13 cellular contexts compared by ENCODE assay signal in genomic region chr11:102427068-102427467, GRCh38. TPM values are rescaled to one million over a fixed set of nuclear protein-coding genes. Genes with fewer than 3 reads are reported as not detected.
DNase-seq lines count a peak whose midpoint lies in the region; ATAC-seq and TF ChIP-seq lines count a peak whose summit lies in the region.
"Had no signal": no experiment of that assay in that cellular context is flagged by ENCODE, and none has a peak within 500 bp of the region (broad histone marks: within the 10 kb centered on the region; RNA-seq: fewer than 3 reads in every experiment).

No MANE protein-coding gene starts in this region.

- H3K9me2 ChIP-seq in Karpas-422 (replicated peaks; ENCODE audit: insufficient read depth, low read length), result no peaks in the 10 kb centered on the region

- H3K4me3 Mint-ChIP-seq in CD8-positive, alpha-beta T cell, result peak overlapping the region; percentile 40
- H3K4me3 Mint-ChIP-seq in activated naive CD8-positive, alpha-beta T cell treated with anti-CD3 and anti-CD28 coated beads, Interleukin-2, amount 10 ng/mL, durations not matched to agents 7 days and 5 days, result no peak overlapping the region
- H3K4me3 Mint-ChIP-seq in nephron, result no peak overlapping the region
- no peak overlapping the region for H3K4me3 Mint-ChIP-seq in activated T-helper 2 cell treated with anti-CD3 and anti-CD28 coated beads, Interferon-gamma antibody, Interleukin-2, Interleukin-4, amounts not matched to agents 10 μg/mL and 5 μg/mL and 100 μg/mL, durations not matched to agents 14 hours and 24 hours and 36 hours (ENCODE audit: low read depth)

- H3K36me3 Mint-ChIP-seq in CD8-positive, alpha-beta T cell, result peaks cover 54% of the 10 kb centered on the region
- peaks cover 61% of the 10 kb centered on the region for H3K36me3 Mint-ChIP-seq in activated naive CD8-positive, alpha-beta T cell treated with anti-CD3 and anti-CD28 coated beads, Interleukin-2, amount 10 ng/mL, durations not matched to agents 7 days and 5 days
- H3K36me3 Mint-ChIP-seq in nephron (ENCODE audit: low read depth), result peaks cover 26% of the 10 kb centered on the region
- peaks cover 72% of the 10 kb centered on the region for H3K36me3 Mint-ChIP-seq in activated T-helper 2 cell treated with anti-CD3 and anti-CD28 coated beads, Interferon-gamma antibody, Interleukin-2, Interleukin-4, amounts not matched to agents 10 μg/mL and 5 μg/mL and 100 μg/mL, durations not matched to agents 14 hours and 24 hours and 36 hours (ENCODE audit: low read depth)

- peaks cover 92% of the 10 kb centered on the region for H3K79me2 ChIP-seq in Karpas-422 (ENCODE audit: low read length)

- no peak overlapping the region for H3K4me3 ChIP-seq in CD8-positive, alpha-beta T cell (ENCODE audit: low read depth, low read length)
- H3K4me3 ChIP-seq in Karpas-422 (ENCODE audit: low read length), result no peak overlapping the region
- H3K4me3 ChIP-seq: ascending aorta, transverse colon had no signal

- peaks cover 81% of the 10 kb centered on the region for H3K4me1 ChIP-seq in CD8-positive, alpha-beta T cell (ENCODE audit: insufficient read depth, low read length)
- H3K4me1 ChIP-seq in Karpas-422 (ENCODE audit: low read length), result peaks cover 97% of the 10 kb centered on the region
- H3K4me1 ChIP-seq: foreskin keratinocyte had no signal

- peaks cover 44% of the 10 kb centered on the region for H4K20me1 ChIP-seq in Karpas-422 (ENCODE audit: insufficient read depth, low read depth, low read length)

- no peak for DNase-seq in CD8-positive, alpha-beta T cell
- DNase-seq in Karpas-422, result peak; percentile 46
- DNase-seq in activated naive CD8-positive, alpha-beta T cell treated with anti-CD3 and anti-CD28 coated beads, Interleukin-2, amount 10 ng/mL, durations not matched to agents 7 days and 5 days, result no peak
- no peak for DNase-seq in stimulated activated naive CD4-positive, alpha-beta T cell treated with Interleukin-2 at 50 U/mL for 16 hours (lab: John Stamatoyannopoulos, UW)
- DNase-seq in activated T-helper 2 cell treated with anti-CD3 and anti-CD28 coated beads, Interferon-gamma antibody, Interleukin-2, Interleukin-4, amounts not matched to agents 10 μg/mL and 5 μg/mL and 100 μg/mL, durations not matched to agents 14 hours and 24 hours and 36 hours (ENCODE audit: low spot score), result no peak
- DNase-seq in T1000 (lab: John Stamatoyannopoulos, UW), result no peak
- DNase-seq: activated CD8-positive, alpha-beta memory T cell treated with anti-CD3 and anti-CD28 coated beads for 24 hours; foreskin keratinocyte; NCI-H1930; transverse colon had no signal

- no peaks in the 10 kb centered on the region for H3K36me3 ChIP-seq in CD8-positive, alpha-beta T cell (ENCODE audit: insufficient read depth, low read length)
- H3K36me3 ChIP-seq in Karpas-422 (ENCODE audit: insufficient read depth, low read length), result 0 out of 2 replicates have a peak, but pooled peaks cover 7% of the 10 kb centered on the region
- H3K36me3 ChIP-seq: ascending aorta had no signal

- H3K9ac ChIP-seq in Karpas-422 (ENCODE audit: low read length), result no peak overlapping the region

- POLR2A ChIA-PET in CD8-positive, alpha-beta T cell (lab: Charles Lee), result interaction anchor here (0.5 to 1.6 kb wide), 2 partner anchors 11 to 17 kb away, joined by 5 read pairs; no protein-coding TSS in a partner anchor
- POLR2A ChIA-PET in activated naive CD8-positive, alpha-beta T cell treated with anti-CD3 and anti-CD28 coated beads, Interleukin-2, amount 10 ng/mL, durations not matched to agents 7 days and 5 days (lab: Charles Lee), result no interaction called here

- ATAC-seq in CD8-positive, alpha-beta T cell, result no peak
- ATAC-seq in activated naive CD8-positive, alpha-beta T cell treated with anti-CD3 and anti-CD28 coated beads, Interleukin-2, amount 10 ng/mL, durations not matched to agents 7 days and 5 days (ENCODE audit: low read depth), result no peak
- ATAC-seq in HG03095 (IDR thresholded peaks at IDR 0.05; ENCODE audit: unreplicated experiment), result no peak
- ATAC-seq: foreskin keratinocyte had no signal

- TF ChIP-seq CTCF in CD8-positive, alpha-beta T cell (IDR thresholded peaks at IDR 0.05), result no peak
- TF ChIP-seq CTCF in nephron (IDR thresholded peaks at IDR 0.05; ENCODE audit: unreplicated experiment in 3 of 3), result no peak

- H3K9me3 ChIP-seq in CD8-positive, alpha-beta T cell (ENCODE audit: low read length), result no peaks in the 10 kb centered on the region
- no peaks in the 10 kb centered on the region for H3K9me3 ChIP-seq in Karpas-422 (ENCODE audit: low read length)
- H3K9me3 ChIP-seq: ascending aorta, transverse colon had no signal

- peaks cover 2% of the 10 kb centered on the region for H3K9me3 Mint-ChIP-seq in CD8-positive, alpha-beta T cell
- H3K9me3 Mint-ChIP-seq in activated naive CD8-positive, alpha-beta T cell treated with anti-CD3 and anti-CD28 coated beads, Interleukin-2, amount 10 ng/mL, durations not matched to agents 7 days and 5 days, result peaks cover 3% of the 10 kb centered on the region
- H3K9me3 Mint-ChIP-seq in nephron, result peaks cover 4% of the 10 kb centered on the region
- peaks cover 3% of the 10 kb centered on the region for H3K9me3 Mint-ChIP-seq in activated T-helper 2 cell treated with anti-CD3 and anti-CD28 coated beads, Interferon-gamma antibody, Interleukin-2, Interleukin-4, amounts not matched to agents 10 μg/mL and 5 μg/mL and 100 μg/mL, durations not matched to agents 14 hours and 24 hours and 36 hours

- H3K27ac ChIP-seq in CD8-positive, alpha-beta T cell (ENCODE audit: low read depth, low read length), result no peak overlapping the region
- peak overlapping the region; percentile 48 for H3K27ac ChIP-seq in Karpas-422 (ENCODE audit: low read length)
- H3K27ac ChIP-seq: ascending aorta, foreskin keratinocyte, transverse colon had no signal

- H3K27me3 Mint-ChIP-seq in CD8-positive, alpha-beta T cell (ENCODE audit: low read depth), result no peaks in the 10 kb centered on the region
- no peaks in the 10 kb centered on the region for H3K27me3 Mint-ChIP-seq in activated naive CD8-positive, alpha-beta T cell treated with anti-CD3 and anti-CD28 coated beads, Interleukin-2, amount 10 ng/mL, durations not matched to agents 7 days and 5 days
- H3K27me3 Mint-ChIP-seq in nephron (ENCODE audit: low read depth), result no peaks in the 10 kb centered on the region
- H3K27me3 Mint-ChIP-seq in activated T-helper 2 cell treated with anti-CD3 and anti-CD28 coated beads, Interferon-gamma antibody, Interleukin-2, Interleukin-4, amounts not matched to agents 10 μg/mL and 5 μg/mL and 100 μg/mL, durations not matched to agents 14 hours and 24 hours and 36 hours (ENCODE audit: low read depth), result no peaks in the 10 kb centered on the region

- CTCF ChIA-PET in CD8-positive, alpha-beta T cell (lab: Charles Lee), result interaction anchor here (1.3 to 1.5 kb wide), 2 partner anchors 23 to 37 kb away, joined by 3 to 4 read pairs; no protein-coding TSS in a partner anchor

- peak overlapping the region; percentile 89 for H3K27ac Mint-ChIP-seq in CD8-positive, alpha-beta T cell
- H3K27ac Mint-ChIP-seq in activated naive CD8-positive, alpha-beta T cell treated with anti-CD3 and anti-CD28 coated beads, Interleukin-2, amount 10 ng/mL, durations not matched to agents 7 days and 5 days, result peak overlapping the region; percentile 84
- peak overlapping the region; percentile 16 to 55 (median 26) for H3K27ac Mint-ChIP-seq in nephron
- H3K27ac Mint-ChIP-seq in activated T-helper 2 cell treated with anti-CD3 and anti-CD28 coated beads, Interferon-gamma antibody, Interleukin-2, Interleukin-4, amounts not matched to agents 10 μg/mL and 5 μg/mL and 100 μg/mL, durations not matched to agents 14 hours and 24 hours and 36 hours, result no peak overlapping the region

- no peak overlapping the region for H2AFZ ChIP-seq in Karpas-422 (ENCODE audit: low read length)

- intact Hi-C loops in CD8-positive, alpha-beta T cell (cut with DNase I, micrococcal nuclease), result no loop called here
- intact Hi-C loops in activated T-helper 2 cell treated with anti-CD3 and anti-CD28 coated beads, Interferon-gamma antibody, Interleukin-2, Interleukin-4, amounts not matched to agents 10 μg/mL and 5 μg/mL and 100 μg/mL, durations not matched to agents 14 hours and 24 hours and 36 hours (cut with micrococcal nuclease), result no loop called here

- H3K4me2 ChIP-seq in Karpas-422 (ENCODE audit: low read depth, low read length, poor library complexity, severe bottlenecking), result no peak overlapping the region

- peaks cover 87% of the 10 kb centered on the region for H3K4me1 Mint-ChIP-seq in CD8-positive, alpha-beta T cell (ENCODE audit: low read depth)
- peaks cover 61% of the 10 kb centered on the region for H3K4me1 Mint-ChIP-seq in activated naive CD8-positive, alpha-beta T cell treated with anti-CD3 and anti-CD28 coated beads, Interleukin-2, amount 10 ng/mL, durations not matched to agents 7 days and 5 days
- H3K4me1 Mint-ChIP-seq in nephron, result peaks cover 51% of the 10 kb centered on the region
- peaks cover 53% of the 10 kb centered on the region for H3K4me1 Mint-ChIP-seq in activated T-helper 2 cell treated with anti-CD3 and anti-CD28 coated beads, Interferon-gamma antibody, Interleukin-2, Interleukin-4, amounts not matched to agents 10 μg/mL and 5 μg/mL and 100 μg/mL, durations not matched to agents 14 hours and 24 hours and 36 hours (ENCODE audit: low read depth)

- no peaks in the 10 kb centered on the region for H3K27me3 ChIP-seq in CD8-positive, alpha-beta T cell (ENCODE audit: insufficient read depth, low read length)
- no peaks in the 10 kb centered on the region for H3K27me3 ChIP-seq in Karpas-422 (ENCODE audit: low read length)
- H3K27me3 ChIP-seq: ascending aorta, foreskin keratinocyte, transverse colon had no signal

RNA-seq across cellular contexts. Expression of gene TMEM123, which starts 25.5 kb away (rescaled TPM):
- total RNA-seq in CD8-positive, alpha-beta T cell, result 100 to 1,000 TPM; 320 to 330 TPM
- total RNA-seq in Karpas-422 (2014; rRNA removed; shearing (Covaris generic); ENCODE audit: low replicate concordance), result 273 and 796 TPM in 2 replicates
- 100 to 1,000 TPM; 490 to 493 TPM for total RNA-seq in activated naive CD8-positive, alpha-beta T cell treated with anti-CD3 and anti-CD28 coated beads, Interleukin-2, amount 10 ng/mL, durations not matched to agents 7 days and 5 days
- 202 and 204 TPM in 2 replicates for total RNA-seq in activated T-helper 2 cell treated with anti-CD3 and anti-CD28 coated beads, Interferon-gamma antibody, Interleukin-2, Interleukin-4, amounts not matched to agents 10 μg/mL and 5 μg/mL and 100 μg/mL, durations not matched to agents 14 hours and 24 hours and 36 hours
